ENCODE assay signal across 1 cellular context in the genomic region with DNA sequence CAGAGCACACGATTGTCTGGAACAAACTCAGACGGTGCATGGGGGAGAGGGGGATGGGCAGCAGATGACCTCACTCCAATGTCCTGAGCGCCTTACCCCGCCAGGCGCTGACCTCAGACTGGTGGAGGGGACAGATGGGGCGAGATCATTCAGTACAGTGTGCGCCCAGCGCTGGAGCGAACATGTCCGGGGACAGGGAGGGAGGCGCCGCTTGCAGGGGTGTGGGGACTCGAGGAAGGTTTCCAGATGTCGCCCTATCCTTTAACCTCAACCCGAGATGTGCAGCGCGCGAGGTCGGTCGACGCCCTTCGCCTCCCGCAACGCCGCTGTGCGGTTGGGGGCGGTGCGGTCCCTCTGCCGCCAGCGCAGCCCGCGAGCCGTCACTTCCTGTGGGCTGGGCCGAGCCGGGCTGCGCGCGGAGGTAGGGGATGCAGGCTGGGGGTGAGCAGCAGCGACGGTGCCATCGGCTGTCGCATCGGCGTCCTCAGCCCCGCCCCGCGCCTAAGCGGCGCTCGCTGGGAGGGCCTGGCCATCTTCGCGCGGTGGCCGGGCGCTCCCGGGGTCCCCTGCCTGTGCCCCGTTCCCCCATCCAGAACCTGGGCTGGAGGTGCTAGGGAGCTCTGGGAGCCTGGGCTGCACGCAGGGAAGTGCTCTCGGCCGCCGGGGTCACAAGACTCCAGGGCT.
A peak's percentile ranks its signal among the peaks of the same experiment; 100 is the strongest.
TF ChIP-seq lines count a peak whose summit lies in the region.

No MANE protein-coding gene starts in this region.

TF ChIP-seq in SK-N-SH, 30 proteins besides CTCF, POLR2A, EP300 and RAD21:
- TF ChIP-seq POLR2AphosphoS5 (IDR thresholded peaks at IDR 0.05; ENCODE audit: low read depth, low read length), result peak; percentile 93
- TF ChIP-seq, protein P1, sequence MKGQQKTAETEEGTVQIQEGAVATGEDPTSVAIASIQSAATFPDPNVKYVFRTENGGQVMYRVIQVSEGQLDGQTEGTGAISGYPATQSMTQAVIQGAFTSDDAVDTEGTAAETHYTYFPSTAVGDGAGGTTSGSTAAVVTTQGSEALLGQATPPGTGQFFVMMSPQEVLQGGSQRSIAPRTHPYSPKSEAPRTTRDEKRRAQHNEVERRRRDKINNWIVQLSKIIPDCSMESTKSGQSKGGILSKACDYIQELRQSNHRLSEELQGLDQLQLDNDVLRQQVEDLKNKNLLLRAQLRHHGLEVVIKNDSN (IDR thresholded peaks at IDR 0.05; ENCODE audit: borderline replicate concordance, low read depth), result peak; percentile 22; the same call in 1 of the 2 replicates
- TF ChIP-seq SMC3 (IDR thresholded peaks at IDR 0.05; ENCODE audit: low read depth, low read length), result no peak
- TF ChIP-seq JUND (IDR thresholded peaks at IDR 0.05), result no peak
- TF ChIP-seq GATA2 (CRISPR knock-in tag; IDR thresholded peaks at IDR 0.05), result 0 out of 2 replicates have a peak, but pooled peaks have one; percentile 14
- TF ChIP-seq MEF2A (IDR thresholded peaks at IDR 0.05; ENCODE audit: borderline replicate concordance, low read depth), result no peak
- no peak for TF ChIP-seq ELF1 (IDR thresholded peaks at IDR 0.05)
- TF ChIP-seq, protein P2, sequence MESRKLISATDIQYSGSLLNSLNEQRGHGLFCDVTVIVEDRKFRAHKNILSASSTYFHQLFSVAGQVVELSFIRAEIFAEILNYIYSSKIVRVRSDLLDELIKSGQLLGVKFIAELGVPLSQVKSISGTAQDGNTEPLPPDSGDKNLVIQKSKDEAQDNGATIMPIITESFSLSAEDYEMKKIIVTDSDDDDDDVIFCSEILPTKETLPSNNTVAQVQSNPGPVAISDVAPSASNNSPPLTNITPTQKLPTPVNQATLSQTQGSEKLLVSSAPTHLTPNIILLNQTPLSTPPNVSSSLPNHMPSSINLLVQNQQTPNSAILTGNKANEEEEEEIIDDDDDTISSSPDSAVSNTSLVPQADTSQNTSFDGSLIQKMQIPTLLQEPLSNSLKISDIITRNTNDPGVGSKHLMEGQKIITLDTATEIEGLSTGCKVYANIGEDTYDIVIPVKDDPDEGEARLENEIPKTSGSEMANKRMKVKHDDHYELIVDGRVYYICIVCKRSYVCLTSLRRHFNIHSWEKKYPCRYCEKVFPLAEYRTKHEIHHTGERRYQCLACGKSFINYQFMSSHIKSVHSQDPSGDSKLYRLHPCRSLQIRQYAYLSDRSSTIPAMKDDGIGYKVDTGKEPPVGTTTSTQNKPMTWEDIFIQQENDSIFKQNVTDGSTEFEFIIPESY (IDR thresholded peaks at IDR 0.05; ENCODE audit: borderline replicate concordance, low read depth), result no peak
- TF ChIP-seq, protein P3, sequence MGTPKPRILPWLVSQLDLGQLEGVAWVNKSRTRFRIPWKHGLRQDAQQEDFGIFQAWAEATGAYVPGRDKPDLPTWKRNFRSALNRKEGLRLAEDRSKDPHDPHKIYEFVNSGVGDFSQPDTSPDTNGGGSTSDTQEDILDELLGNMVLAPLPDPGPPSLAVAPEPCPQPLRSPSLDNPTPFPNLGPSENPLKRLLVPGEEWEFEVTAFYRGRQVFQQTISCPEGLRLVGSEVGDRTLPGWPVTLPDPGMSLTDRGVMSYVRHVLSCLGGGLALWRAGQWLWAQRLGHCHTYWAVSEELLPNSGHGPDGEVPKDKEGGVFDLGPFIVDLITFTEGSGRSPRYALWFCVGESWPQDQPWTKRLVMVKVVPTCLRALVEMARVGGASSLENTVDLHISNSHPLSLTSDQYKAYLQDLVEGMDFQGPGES (IDR thresholded peaks at IDR 0.05; ENCODE audit: low read depth, low read length), result no peak
- TF ChIP-seq SIN3A (IDR thresholded peaks at IDR 0.05; ENCODE audit: borderline replicate concordance, low read depth, low read length), result peak; percentile 70; the same call in 1 of the 2 replicates
- peak; percentile 44 for TF ChIP-seq CHD2 (IDR thresholded peaks at IDR 0.05; ENCODE audit: low read length, partially characterized antibody)
- TF ChIP-seq GABPA (IDR thresholded peaks at IDR 0.05; ENCODE audit: low read depth), result peak; percentile 60
- TF ChIP-seq NRF1 (IDR thresholded peaks at IDR 0.05; ENCODE audit: low read depth, low read length), result peak; percentile 66
- TF ChIP-seq RCOR1 (IDR thresholded peaks at IDR 0.05; ENCODE audit: low read length), result no peak
- TF ChIP-seq FOSL2 (IDR thresholded peaks at IDR 0.05; ENCODE audit: borderline replicate concordance, low read depth), result no peak
- no peak for TF ChIP-seq TEAD4 (IDR thresholded peaks at IDR 0.05; ENCODE audit: borderline replicate concordance, insufficient read depth)
- TF ChIP-seq, protein P4, sequence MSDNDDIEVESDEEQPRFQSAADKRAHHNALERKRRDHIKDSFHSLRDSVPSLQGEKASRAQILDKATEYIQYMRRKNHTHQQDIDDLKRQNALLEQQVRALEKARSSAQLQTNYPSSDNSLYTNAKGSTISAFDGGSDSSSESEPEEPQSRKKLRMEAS (IDR thresholded peaks at IDR 0.05; ENCODE audit: low read depth), result peak; percentile 88; the same call in 1 of the 2 replicates
- TF ChIP-seq RFX5 (IDR thresholded peaks at IDR 0.05; ENCODE audit: low read length), result no peak
- TF ChIP-seq NFIC (IDR thresholded peaks at IDR 0.05; ENCODE audit: borderline replicate concordance), result no peak
- 0 out of 2 replicates have a peak, but pooled peaks have one; percentile 24 for TF ChIP-seq TAF1 (IDR thresholded peaks at IDR 0.05; ENCODE audit: borderline replicate concordance, low read depth, low read length)
- no peak; the same call in 1 of the 2 replicates for TF ChIP-seq MXI1 (IDR thresholded peaks at IDR 0.05; ENCODE audit: low read depth, low read length)
- no peak for TF ChIP-seq FOXJ3 (CRISPR knock-in tag; IDR thresholded peaks at IDR 0.05)
